ENCODE assay signal across 14 cellular contexts in genomic region chr14:45716506-45716905, GRCh38.
DNase-seq lines count a peak whose midpoint lies in the region; ATAC-seq and TF ChIP-seq lines count a peak whose summit lies in the region.
"Had no signal": no experiment of that assay in that cellular context is flagged by ENCODE, and none has a peak within 500 bp of the region (broad histone marks: within the 10 kb centered on the region; RNA-seq: fewer than 3 reads in every experiment).

No MANE protein-coding gene starts in this region.

- no peak overlapping the region for H2AFZ ChIP-seq in smooth muscle cell (ENCODE audit: low read depth)

- no peak overlapping the region for H3K4me3 ChIP-seq in epithelial cell of proximal tubule (ENCODE audit: low read depth, low read length)
- no peak overlapping the region for H3K4me3 ChIP-seq in smooth muscle cell
- H3K4me3 ChIP-seq: upper lobe of left lung had no signal

- H4K20me1 ChIP-seq in smooth muscle cell (ENCODE audit: low read depth), result no peaks in the 10 kb centered on the region

- no peaks in the 10 kb centered on the region for H3K27me3 ChIP-seq in smooth muscle cell (ENCODE audit: low read depth)
- H3K27me3 ChIP-seq: upper lobe of left lung had no signal

- no peaks in the 10 kb centered on the region for H3K79me2 ChIP-seq in smooth muscle cell (ENCODE audit: low read depth)

- H3K9ac ChIP-seq in smooth muscle cell (ENCODE audit: low read depth), result no peak overlapping the region

- H3K27ac ChIP-seq in smooth muscle cell (ENCODE audit: low read depth), result no peak overlapping the region
- H3K27ac ChIP-seq: RWPE1, upper lobe of left lung had no signal

- peak; percentile 68 for TF ChIP-seq CTCF in epithelial cell of proximal tubule (conservative IDR thresholded peaks at IDR 0.05; ENCODE audit: low read depth, low read length)
- peak; percentile 21 for TF ChIP-seq CTCF in smooth muscle cell (IDR thresholded peaks at IDR 0.05; ENCODE audit: borderline replicate concordance, insufficient read depth, poor library complexity, severe bottlenecking)

- no peak for ATAC-seq in HG02623 (IDR thresholded peaks at IDR 0.05; ENCODE audit: unreplicated experiment)
- ATAC-seq: naive thymus-derived CD4-positive, alpha-beta T cell had no signal

- H3F3A ChIP-seq in smooth muscle cell (ENCODE audit: low read depth), result no peaks in the 10 kb centered on the region

- no peak overlapping the region for H3K4me2 ChIP-seq in smooth muscle cell

- DNase-seq in NCI-H82 (lab: John Stamatoyannopoulos, UW), result peak; percentile 58
- no peak for DNase-seq in NCI-H82 treated with DMSO at 0.1 percent for 48 hours (lab: John Stamatoyannopoulos, UW; ENCODE audit: unreplicated experiment)
- DNase-seq in NCI-H69 (lab: John Stamatoyannopoulos, UW), result peak; percentile 67
- no peak for DNase-seq in epithelial cell of proximal tubule (ENCODE audit: low read depth)
- no peak for DNase-seq in smooth muscle cell (lab: John Stamatoyannopoulos, UW; ENCODE audit: unreplicated experiment)
- no peak for DNase-seq in GM19240 (ENCODE audit: insufficient read length, low spot score)
- DNase-seq in anterior cingulate cortex (lab: John Stamatoyannopoulos, UW), result no peak
- DNase-seq: activated CD4-positive, alpha-beta T cell treated with anti-CD3 and anti-CD28 coated beads, Interleukin-2, amount 10 ng/mL, durations not matched to agents 24 days and 14 days; activated naive CD4-positive, alpha-beta T cell treated with anti-CD3 and anti-CD28 coated beads, Interleukin-2, amount 50 U/mL, for 16 hours; dermis blood vessel endothelial cell; naive thymus-derived CD4-positive, alpha-beta T cell; upper lobe of left lung had no signal

- no peaks in the 10 kb centered on the region for H3K9me3 ChIP-seq in smooth muscle cell (replicated peaks; ENCODE audit: low read depth)
- H3K9me3 ChIP-seq: upper lobe of left lung had no signal

- 60% methylated on average over 8 of the region's 8 CpGs for WGBS in smooth muscle cell (ENCODE audit: low lambda C conversion rate)

- H3K4me1 ChIP-seq in smooth muscle cell (ENCODE audit: low read depth), result no peaks in the 10 kb centered on the region
- H3K4me1 ChIP-seq: upper lobe of left lung had no signal

- H3K36me3 ChIP-seq in smooth muscle cell (ENCODE audit: low read depth), result no peaks in the 10 kb centered on the region
- H3K36me3 ChIP-seq: upper lobe of left lung had no signal

Comparison
In these comparisons a context has a peak if more than half of its experiments do, and no peak if none do; other contexts are left out.
1. DNase-seq: peak in NCI-H82 (single experiment) and NCI-H69 (single experiment); none in NCI-H82 treated with DMSO at 0.1 percent for 48 hours (single experiment), epithelial cell of proximal tubule (single experiment), smooth muscle cell (single experiment), GM19240 (single experiment) and anterior cingulate cortex (0 of 58).